Comparison of ENCODE assay signal across 7 cellular contexts in genomic region chr17:9389116-9389515, GRCh38.
DNase-seq lines count a peak whose midpoint lies in the region; ATAC-seq lines count a peak whose summit lies in the region.

No MANE protein-coding gene starts in this region.

- H4K8ac ChIP-seq in mesenchymal stem cell (ENCODE audit: low read length) (no peak overlapping the region), mesendoderm (ENCODE audit: low read depth, low read length) (no peak overlapping the region)

- H3K27ac ChIP-seq in mesenchymal stem cell (ENCODE audit: low read length, poor library complexity, severe bottlenecking) = peak overlapping the region; percentile 43
- no peak overlapping the region for H3K27ac ChIP-seq in mesendoderm (ENCODE audit: low read depth, low read length)

- ATAC-seq in GM18520 (IDR thresholded peaks at IDR 0.05; ENCODE audit: unreplicated experiment) = peak; percentile 85
- ATAC-seq in HG02623 (IDR thresholded peaks at IDR 0.05; ENCODE audit: unreplicated experiment) = peak; percentile 71

- H2BK15ac ChIP-seq in mesenchymal stem cell (ENCODE audit: low read depth, poor library complexity, severe bottlenecking) (no peak overlapping the region), mesendoderm (replicated peaks; ENCODE audit: low read depth) (no peak overlapping the region)

- H3K4me3 ChIP-seq in mesenchymal stem cell (ENCODE audit: insufficient read depth in 1 of 2, low read depth in 1 of 2, low read length in 2 of 2) (no peak overlapping the region), mesendoderm (ENCODE audit: low read length) (no peak overlapping the region)

- no peak overlapping the region for H4K5ac ChIP-seq in mesendoderm (ENCODE audit: low read length)

- 100% methylated on average over 3 of the region's 3 CpGs for WGBS in mesenchymal stem cell
- no CpG with 5 or more reads among the region's 3 CpGs for WGBS in mesendoderm (ENCODE audit: extremely low coverage, insufficient coverage, low lambda C conversion rate)

- H3K9me3 ChIP-seq in mesenchymal stem cell (ENCODE audit: control insufficient read depth, low read length) = peaks cover 21% of the 10 kb centered on the region

- H3K79me2 ChIP-seq in mesendoderm (ENCODE audit: control insufficient read depth, insufficient read depth, low read length) = no peaks in the 10 kb centered on the region

- DNase-seq in SW480 (ENCODE audit: low spot score) (peak; percentile 22), mesenchymal stem cell (peak; percentile 84), mesendoderm (no peak), NCI-H2107 (lab: John Stamatoyannopoulos, UW) (no peak), SHP77 treated with DMSO at 0.1 percent for 48 hours (lab: John Stamatoyannopoulos, UW) (no peak)

- H3K36me3 ChIP-seq in mesenchymal stem cell (ENCODE audit: control insufficient read depth in 1 of 2, insufficient read depth in 2 of 2, low read depth in 1 of 2, low read length in 2 of 2) = no peaks in the 10 kb centered on the region
- H3K36me3 ChIP-seq in mesendoderm (ENCODE audit: control insufficient read depth, insufficient read depth, low read length) = no peaks in the 10 kb centered on the region

- H3K79me1 ChIP-seq in mesenchymal stem cell (replicated peaks; ENCODE audit: low read length, poor library complexity, severe bottlenecking) = peaks cover 2% of the 10 kb centered on the region
- H3K79me1 ChIP-seq in mesendoderm (ENCODE audit: low read length) = no peaks in the 10 kb centered on the region

- H3K18ac ChIP-seq in mesenchymal stem cell (ENCODE audit: low read depth in 1 of 2, low read length in 2 of 2) (no peak overlapping the region), mesendoderm (ENCODE audit: low read length) (no peak overlapping the region)

- H2AFZ ChIP-seq in mesenchymal stem cell (ENCODE audit: low read depth, low read length) = no peak overlapping the region

- H3K56ac ChIP-seq in mesendoderm (ENCODE audit: low read length) = no peak overlapping the region

- H2BK12ac ChIP-seq in mesenchymal stem cell (ENCODE audit: low read length in 2 of 2) = no peak overlapping the region

- H3K4ac ChIP-seq in mesenchymal stem cell (ENCODE audit: low read depth in 1 of 2, low read length in 2 of 2) (no peak overlapping the region), mesendoderm (ENCODE audit: low read depth, low read length) (no peak overlapping the region)

- H2BK120ac ChIP-seq in mesenchymal stem cell (ENCODE audit: low read depth, low read length) (no peak overlapping the region), mesendoderm (ENCODE audit: low read depth, low read length) (no peak overlapping the region)

- H3K27me3 ChIP-seq in mesenchymal stem cell (ENCODE audit: control insufficient read depth in 1 of 2, insufficient read depth in 1 of 2, low read length in 2 of 2) = no peaks in the 10 kb centered on the region
- no peaks in the 10 kb centered on the region for H3K27me3 ChIP-seq in mesendoderm (ENCODE audit: insufficient read depth, low read length, poor library complexity)

- H2BK5ac ChIP-seq in mesenchymal stem cell (ENCODE audit: low read depth, low read length, poor library complexity, severe bottlenecking) (no peak overlapping the region), mesendoderm (ENCODE audit: low read length) (no peak overlapping the region)

- no peak overlapping the region for H3K23ac ChIP-seq in mesenchymal stem cell (ENCODE audit: low read length in 2 of 2)
- no peak overlapping the region for H3K23ac ChIP-seq in mesendoderm (ENCODE audit: low read length)

- no peak overlapping the region for H2AK5ac ChIP-seq in mesenchymal stem cell (ENCODE audit: low read length, severe bottlenecking)
- no peak overlapping the region for H2AK5ac ChIP-seq in mesendoderm (ENCODE audit: low read length)

- H3K9ac ChIP-seq in mesenchymal stem cell (ENCODE audit: low read length) (no peak overlapping the region), mesendoderm (ENCODE audit: low read length) (no peak overlapping the region)

- no peak overlapping the region for H4K91ac ChIP-seq in mesenchymal stem cell (ENCODE audit: low read length)

- H3K4me1 ChIP-seq in mesenchymal stem cell (ENCODE audit: control insufficient read depth, insufficient read depth, low read depth, low read length) (peaks cover 13% of the 10 kb centered on the region), mesendoderm (ENCODE audit: control insufficient read depth, low read depth, low read length) (no peaks in the 10 kb centered on the region)

- H3K14ac ChIP-seq in mesenchymal stem cell (ENCODE audit: low read length in 2 of 2) = no peak overlapping the region

- no peak overlapping the region for H3K4me2 ChIP-seq in mesenchymal stem cell (ENCODE audit: low read length, poor library complexity, severe bottlenecking)
- H3K4me2 ChIP-seq in mesendoderm (ENCODE audit: low read length) = no peak overlapping the region

Comparison
In these comparisons a context has a peak if more than half of its experiments do, and no peak if none do; other contexts are left out.
1. DNase-seq: peak in SW480 (single experiment) and mesenchymal stem cell (single experiment); none in mesendoderm (single experiment), NCI-H2107 (single experiment) and SHP77 treated with DMSO at 0.1 percent for 48 hours (single experiment).